Comparison of ENCODE assay signal across 1 cellular context in genomic region chr1:113904674-113905434, GRCh38.
TF ChIP-seq lines count a peak whose summit lies in the region.

Gene AP4B1 (minus strand): TSS chr1:113904799. CDS start chr1:113904717, 82 bp downstream.
Gene DCLRE1B (plus strand): TSS chr1:113905326. CDS start chr1:113905587, 261 bp downstream.

TF ChIP-seq in WTC11, 78 proteins besides CTCF, POLR2A, EP300 and RAD21 (continued from another document):
- TF ChIP-seq, protein P1, sequence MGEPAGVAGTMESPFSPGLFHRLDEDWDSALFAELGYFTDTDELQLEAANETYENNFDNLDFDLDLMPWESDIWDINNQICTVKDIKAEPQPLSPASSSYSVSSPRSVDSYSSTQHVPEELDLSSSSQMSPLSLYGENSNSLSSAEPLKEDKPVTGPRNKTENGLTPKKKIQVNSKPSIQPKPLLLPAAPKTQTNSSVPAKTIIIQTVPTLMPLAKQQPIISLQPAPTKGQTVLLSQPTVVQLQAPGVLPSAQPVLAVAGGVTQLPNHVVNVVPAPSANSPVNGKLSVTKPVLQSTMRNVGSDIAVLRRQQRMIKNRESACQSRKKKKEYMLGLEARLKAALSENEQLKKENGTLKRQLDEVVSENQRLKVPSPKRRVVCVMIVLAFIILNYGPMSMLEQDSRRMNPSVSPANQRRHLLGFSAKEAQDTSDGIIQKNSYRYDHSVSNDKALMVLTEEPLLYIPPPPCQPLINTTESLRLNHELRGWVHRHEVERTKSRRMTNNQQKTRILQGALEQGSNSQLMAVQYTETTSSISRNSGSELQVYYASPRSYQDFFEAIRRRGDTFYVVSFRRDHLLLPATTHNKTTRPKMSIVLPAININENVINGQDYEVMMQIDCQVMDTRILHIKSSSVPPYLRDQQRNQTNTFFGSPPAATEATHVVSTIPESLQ (CRISPR knock-in tag; IDR thresholded peaks at IDR 0.05) = no peak
- TF ChIP-seq OVOL2 (CRISPR knock-in tag; IDR thresholded peaks at IDR 0.05; ENCODE audit: borderline replicate concordance) (no peak), TEAD1 (CRISPR knock-in tag; IDR thresholded peaks at IDR 0.05) (peak; percentile 67; the same call in 1 of the 2 replicates), JAZF1 (CRISPR knock-in tag; IDR thresholded peaks at IDR 0.05) (no peak), ZNF219 (CRISPR knock-in tag; IDR thresholded peaks at IDR 0.05; ENCODE audit: borderline replicate concordance) (no peak), ETV6 (CRISPR knock-in tag; IDR thresholded peaks at IDR 0.05) (peak; percentile 4; the same call in 1 of the 2 replicates), ELF4 (CRISPR knock-in tag; IDR thresholded peaks at IDR 0.05; ENCODE audit: low read depth) (no peak), SP1 (CRISPR knock-in tag; conservative IDR thresholded peaks at IDR 0.05) (peak; percentile 92), ZNF232 (CRISPR knock-in tag; IDR thresholded peaks at IDR 0.05) (peak; percentile 50; the same call in 1 of the 2 replicates), STAT6 (CRISPR knock-in tag; conservative IDR thresholded peaks at IDR 0.05; ENCODE audit: low read depth) (no peak), EMX1 (CRISPR knock-in tag; IDR thresholded peaks at IDR 0.05) (no peak), FOXK1 (CRISPR knock-in tag; IDR thresholded peaks at IDR 0.05) (peak; percentile 95), USF1 (CRISPR knock-in tag; IDR thresholded peaks at IDR 0.05) (peak; percentile 23; the same call in 1 of the 2 replicates), KAT7 (CRISPR knock-in tag; IDR thresholded peaks at IDR 0.05; ENCODE audit: borderline replicate concordance) (peak; percentile 76; the same call in 1 of the 2 replicates), FOXP1 (CRISPR knock-in tag; IDR thresholded peaks at IDR 0.05; ENCODE audit: borderline replicate concordance) (peak; percentile 71; the same call in 1 of the 2 replicates), CREM (CRISPR knock-in tag; IDR thresholded peaks at IDR 0.05) (no peak), ESRRA (CRISPR knock-in tag; IDR thresholded peaks at IDR 0.05; ENCODE audit: borderline replicate concordance) (0 out of 2 replicates have a peak, but pooled peaks have one; percentile 55)
- TF ChIP-seq, protein P2, sequence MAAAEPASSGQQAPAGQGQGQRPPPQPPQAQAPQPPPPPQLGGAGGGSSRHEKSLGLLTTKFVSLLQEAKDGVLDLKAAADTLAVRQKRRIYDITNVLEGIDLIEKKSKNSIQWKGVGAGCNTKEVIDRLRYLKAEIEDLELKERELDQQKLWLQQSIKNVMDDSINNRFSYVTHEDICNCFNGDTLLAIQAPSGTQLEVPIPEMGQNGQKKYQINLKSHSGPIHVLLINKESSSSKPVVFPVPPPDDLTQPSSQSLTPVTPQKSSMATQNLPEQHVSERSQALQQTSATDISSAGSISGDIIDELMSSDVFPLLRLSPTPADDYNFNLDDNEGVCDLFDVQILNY (CRISPR knock-in tag; IDR thresholded peaks at IDR 0.05) = peak; percentile 92
- TF ChIP-seq, protein P3, sequence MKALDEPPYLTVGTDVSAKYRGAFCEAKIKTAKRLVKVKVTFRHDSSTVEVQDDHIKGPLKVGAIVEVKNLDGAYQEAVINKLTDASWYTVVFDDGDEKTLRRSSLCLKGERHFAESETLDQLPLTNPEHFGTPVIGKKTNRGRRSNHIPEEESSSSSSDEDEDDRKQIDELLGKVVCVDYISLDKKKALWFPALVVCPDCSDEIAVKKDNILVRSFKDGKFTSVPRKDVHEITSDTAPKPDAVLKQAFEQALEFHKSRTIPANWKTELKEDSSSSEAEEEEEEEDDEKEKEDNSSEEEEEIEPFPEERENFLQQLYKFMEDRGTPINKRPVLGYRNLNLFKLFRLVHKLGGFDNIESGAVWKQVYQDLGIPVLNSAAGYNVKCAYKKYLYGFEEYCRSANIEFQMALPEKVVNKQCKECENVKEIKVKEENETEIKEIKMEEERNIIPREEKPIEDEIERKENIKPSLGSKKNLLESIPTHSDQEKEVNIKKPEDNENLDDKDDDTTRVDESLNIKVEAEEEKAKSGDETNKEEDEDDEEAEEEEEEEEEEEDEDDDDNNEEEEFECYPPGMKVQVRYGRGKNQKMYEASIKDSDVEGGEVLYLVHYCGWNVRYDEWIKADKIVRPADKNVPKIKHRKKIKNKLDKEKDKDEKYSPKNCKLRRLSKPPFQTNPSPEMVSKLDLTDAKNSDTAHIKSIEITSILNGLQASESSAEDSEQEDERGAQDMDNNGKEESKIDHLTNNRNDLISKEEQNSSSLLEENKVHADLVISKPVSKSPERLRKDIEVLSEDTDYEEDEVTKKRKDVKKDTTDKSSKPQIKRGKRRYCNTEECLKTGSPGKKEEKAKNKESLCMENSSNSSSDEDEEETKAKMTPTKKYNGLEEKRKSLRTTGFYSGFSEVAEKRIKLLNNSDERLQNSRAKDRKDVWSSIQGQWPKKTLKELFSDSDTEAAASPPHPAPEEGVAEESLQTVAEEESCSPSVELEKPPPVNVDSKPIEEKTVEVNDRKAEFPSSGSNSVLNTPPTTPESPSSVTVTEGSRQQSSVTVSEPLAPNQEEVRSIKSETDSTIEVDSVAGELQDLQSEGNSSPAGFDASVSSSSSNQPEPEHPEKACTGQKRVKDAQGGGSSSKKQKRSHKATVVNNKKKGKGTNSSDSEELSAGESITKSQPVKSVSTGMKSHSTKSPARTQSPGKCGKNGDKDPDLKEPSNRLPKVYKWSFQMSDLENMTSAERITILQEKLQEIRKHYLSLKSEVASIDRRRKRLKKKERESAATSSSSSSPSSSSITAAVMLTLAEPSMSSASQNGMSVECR (CRISPR knock-in tag; IDR thresholded peaks at IDR 0.05; ENCODE audit: borderline replicate concordance) = peak; percentile 90; the same call in 1 of the 2 replicates
- TF ChIP-seq, protein P4, sequence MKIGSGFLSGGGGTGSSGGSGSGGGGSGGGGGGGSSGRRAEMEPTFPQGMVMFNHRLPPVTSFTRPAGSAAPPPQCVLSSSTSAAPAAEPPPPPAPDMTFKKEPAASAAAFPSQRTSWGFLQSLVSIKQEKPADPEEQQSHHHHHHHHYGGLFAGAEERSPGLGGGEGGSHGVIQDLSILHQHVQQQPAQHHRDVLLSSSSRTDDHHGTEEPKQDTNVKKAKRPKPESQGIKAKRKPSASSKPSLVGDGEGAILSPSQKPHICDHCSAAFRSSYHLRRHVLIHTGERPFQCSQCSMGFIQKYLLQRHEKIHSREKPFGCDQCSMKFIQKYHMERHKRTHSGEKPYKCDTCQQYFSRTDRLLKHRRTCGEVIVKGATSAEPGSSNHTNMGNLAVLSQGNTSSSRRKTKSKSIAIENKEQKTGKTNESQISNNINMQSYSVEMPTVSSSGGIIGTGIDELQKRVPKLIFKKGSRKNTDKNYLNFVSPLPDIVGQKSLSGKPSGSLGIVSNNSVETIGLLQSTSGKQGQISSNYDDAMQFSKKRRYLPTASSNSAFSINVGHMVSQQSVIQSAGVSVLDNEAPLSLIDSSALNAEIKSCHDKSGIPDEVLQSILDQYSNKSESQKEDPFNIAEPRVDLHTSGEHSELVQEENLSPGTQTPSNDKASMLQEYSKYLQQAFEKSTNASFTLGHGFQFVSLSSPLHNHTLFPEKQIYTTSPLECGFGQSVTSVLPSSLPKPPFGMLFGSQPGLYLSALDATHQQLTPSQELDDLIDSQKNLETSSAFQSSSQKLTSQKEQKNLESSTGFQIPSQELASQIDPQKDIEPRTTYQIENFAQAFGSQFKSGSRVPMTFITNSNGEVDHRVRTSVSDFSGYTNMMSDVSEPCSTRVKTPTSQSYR (CRISPR knock-in tag; IDR thresholded peaks at IDR 0.05) = peak; percentile 97
- TF ChIP-seq, protein P5, sequence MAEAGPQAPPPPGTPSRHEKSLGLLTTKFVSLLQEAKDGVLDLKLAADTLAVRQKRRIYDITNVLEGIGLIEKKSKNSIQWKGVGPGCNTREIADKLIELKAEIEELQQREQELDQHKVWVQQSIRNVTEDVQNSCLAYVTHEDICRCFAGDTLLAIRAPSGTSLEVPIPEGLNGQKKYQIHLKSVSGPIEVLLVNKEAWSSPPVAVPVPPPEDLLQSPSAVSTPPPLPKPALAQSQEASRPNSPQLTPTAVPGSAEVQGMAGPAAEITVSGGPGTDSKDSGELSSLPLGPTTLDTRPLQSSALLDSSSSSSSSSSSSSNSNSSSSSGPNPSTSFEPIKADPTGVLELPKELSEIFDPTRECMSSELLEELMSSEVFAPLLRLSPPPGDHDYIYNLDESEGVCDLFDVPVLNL (CRISPR knock-in tag; IDR thresholded peaks at IDR 0.05; ENCODE audit: borderline replicate concordance, low read depth) = no peak
- TF ChIP-seq, protein P6, sequence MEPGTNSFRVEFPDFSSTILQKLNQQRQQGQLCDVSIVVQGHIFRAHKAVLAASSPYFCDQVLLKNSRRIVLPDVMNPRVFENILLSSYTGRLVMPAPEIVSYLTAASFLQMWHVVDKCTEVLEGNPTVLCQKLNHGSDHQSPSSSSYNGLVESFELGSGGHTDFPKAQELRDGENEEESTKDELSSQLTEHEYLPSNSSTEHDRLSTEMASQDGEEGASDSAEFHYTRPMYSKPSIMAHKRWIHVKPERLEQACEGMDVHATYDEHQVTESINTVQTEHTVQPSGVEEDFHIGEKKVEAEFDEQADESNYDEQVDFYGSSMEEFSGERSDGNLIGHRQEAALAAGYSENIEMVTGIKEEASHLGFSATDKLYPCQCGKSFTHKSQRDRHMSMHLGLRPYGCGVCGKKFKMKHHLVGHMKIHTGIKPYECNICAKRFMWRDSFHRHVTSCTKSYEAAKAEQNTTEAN (CRISPR knock-in tag; IDR thresholded peaks at IDR 0.05) = peak; percentile 88; the same call in 1 of the 2 replicates
TF ChIP-seq in WTC11: peak in this region for 22.
